Comparison of ENCODE assay signal across 35 cellular contexts in genomic region chr1:84939151-84939550, GRCh38. TPM values are rescaled to one million over a fixed set of nuclear protein-coding genes. Genes with fewer than 3 reads are reported as not detected.
A peak's percentile ranks its signal among the peaks of the same experiment; 100 is the strongest.
DNase-seq lines count a peak whose midpoint lies in the region; ATAC-seq and TF ChIP-seq lines count a peak whose summit lies in the region.
"Had no signal": no experiment of that assay in that cellular context is flagged by ENCODE, and none has a peak within 500 bp of the region (broad histone marks: within the 10 kb centered on the region; RNA-seq: fewer than 3 reads in every experiment).

No MANE protein-coding gene starts in this region.

- H2BK120ac ChIP-seq in H9 (ENCODE audit: low read depth, low read length, poor library complexity, severe bottlenecking), result no peak overlapping the region

- peaks cover 0 to 2% of the 10 kb centered on the region in 2 experiments; a peak in 1 of 4 replicates for H3K4me1 Mint-ChIP-seq in H9
- H3K4me1 Mint-ChIP-seq: immature natural killer cell had no signal

- H3K9me3 ChIP-seq in GM23248 (ENCODE audit: low read depth) (no peaks in the 10 kb centered on the region), H9 (ENCODE audit: control insufficient read depth, low read depth, low read length) (no peaks in the 10 kb centered on the region)
- H3K9me3 ChIP-seq: BE2C, left lung, neutrophil, testis had no signal

- no peak overlapping the region for H4K91ac ChIP-seq in H9 (ENCODE audit: insufficient read length, low read depth, low read length)

- no peak for ATAC-seq in GM18858 (IDR thresholded peaks at IDR 0.05; ENCODE audit: unreplicated experiment)
- ATAC-seq: left lung; stimulated activated naive CD8-positive, alpha-beta T cell treated with anti-CD3 and anti-CD28 coated beads, Interleukin-15, Interleukin-2, amounts not matched to agents 100 U/mL and 50 U/mL, for 24 hours had no signal

- peaks cover 14% of the 10 kb centered on the region for H3K4me1 ChIP-seq in GM23248 (ENCODE audit: insufficient read depth)
- H3K4me1 ChIP-seq in H9 (ENCODE audit: insufficient read depth, low read length), result no peaks in the 10 kb centered on the region
- H3K4me1 ChIP-seq: BE2C, left lung, testis had no signal

- H4K20me1 ChIP-seq in GM23248 (ENCODE audit: insufficient read depth), result no peaks in the 10 kb centered on the region
- no peaks in the 10 kb centered on the region for H4K20me1 ChIP-seq in H9 (ENCODE audit: control insufficient read depth, insufficient read depth, insufficient read length)

- no peak overlapping the region for H3K4me3 Mint-ChIP-seq in H9
- H3K4me3 Mint-ChIP-seq: activated CD4-positive, alpha-beta T cell treated with anti-CD3 and anti-CD28 coated beads, Interleukin-2, amount 10 ng/mL, durations not matched to agents 24 days and 14 days; brain; CD8-positive, alpha-beta memory T cell; immature natural killer cell; mesothelial cell of epicardium; naive B cell had no signal

- no peak overlapping the region for H3K56ac ChIP-seq in H9 (ENCODE audit: insufficient read length, low read depth, low read length)

- no peak overlapping the region for H3K27ac ChIP-seq in GM23248
- H3K27ac ChIP-seq in H9 (ENCODE audit: insufficient read length, low read depth, low read length), result no peak overlapping the region
- H3K27ac ChIP-seq: left lung, neutrophil, testis, WERI-Rb-1 had no signal

- WGBS in GM23248 (ENCODE audit: low coverage in 1 of 2, low lambda C conversion rate in 2 of 2, missing lambda C conversion rate in 2 of 2), 2 experiments, result 56 to 58% methylated on average over 8 of the region's 8 CpGs
- no CpG with 5 or more reads among the region's 8 CpGs for WGBS in H9 (ENCODE audit: extremely low coverage, insufficient read length, low lambda C conversion rate)

- H3K9ac ChIP-seq in GM23248, result no peak overlapping the region
- no peak overlapping the region for H3K9ac ChIP-seq in H9 (ENCODE audit: extremely low read depth, insufficient read length, low read length)

- H3K23ac ChIP-seq in H9 (ENCODE audit: insufficient read length, low read depth, low read length), result no peak overlapping the region

- H3K36me3 Mint-ChIP-seq in H9 (ENCODE audit: insufficient read depth in 1 of 3, low read depth in 3 of 3), result no peaks in the 10 kb centered on the region
- H3K36me3 Mint-ChIP-seq: brain, immature natural killer cell, mesothelial cell of epicardium, naive B cell had no signal

- no peaks in the 10 kb centered on the region for H3K9me2 ChIP-seq in GM23248 (ENCODE audit: insufficient read depth)

- no peak overlapping the region for H2BK20ac ChIP-seq in H9 (ENCODE audit: low read depth, low read length, poor library complexity, severe bottlenecking)

- H2AFZ ChIP-seq in GM23248 (no peak overlapping the region), H9 (ENCODE audit: low read length) (no peak overlapping the region)

- no peak overlapping the region for H4K5ac ChIP-seq in H9 (ENCODE audit: insufficient read length, low read depth, low read length)

- no peak overlapping the region for H2BK12ac ChIP-seq in H9 (ENCODE audit: insufficient read length, low read depth, low read length)

- H3K14ac ChIP-seq in H9 (ENCODE audit: insufficient read depth, low read length), result no peak overlapping the region

- TF ChIP-seq CTCF in astrocyte of the spinal cord (IDR thresholded peaks at IDR 0.05; ENCODE audit: low read depth, low read length) (no peak), foreskin fibroblast (IDR thresholded peaks at IDR 0.05; ENCODE audit: low read depth, low read length) (no peak), H9 (conservative IDR thresholded peaks at IDR 0.05) (no peak)

- H3K79me2 ChIP-seq in GM23248 (ENCODE audit: insufficient read depth), result no peaks in the 10 kb centered on the region
- no peaks in the 10 kb centered on the region for H3K79me2 ChIP-seq in H9 (ENCODE audit: insufficient read depth, low read length)

- H3K4me2 ChIP-seq in GM23248 (ENCODE audit: unreplicated experiment) (no peak overlapping the region), H9 (ENCODE audit: insufficient read depth, insufficient read length, low read length) (no peak overlapping the region)

- no peaks in the 10 kb centered on the region; the same call in 1 of the 2 replicates for H3K27me3 Mint-ChIP-seq in H9 (ENCODE audit: low read depth)
- H3K27me3 Mint-ChIP-seq: activated CD4-positive, alpha-beta T cell treated with anti-CD3 and anti-CD28 coated beads, Interleukin-2, amount 10 ng/mL, durations not matched to agents 24 days and 14 days; CD8-positive, alpha-beta memory T cell; naive B cell had no signal

- H3T11ph ChIP-seq in H9 (ENCODE audit: low read length), result no peak overlapping the region

- H3K27me3 ChIP-seq in GM23248 (replicated peaks; ENCODE audit: insufficient read depth) (no peaks in the 10 kb centered on the region), H9 (ENCODE audit: insufficient read depth, low read length) (no peaks in the 10 kb centered on the region)
- H3K27me3 ChIP-seq: BE2C, left lung, neutrophil, testis had no signal

- no peaks in the 10 kb centered on the region for H3K9me3 Mint-ChIP-seq in H9
- H3K9me3 Mint-ChIP-seq: activated CD4-positive, alpha-beta T cell treated with anti-CD3 and anti-CD28 coated beads, Interleukin-2, amount 10 ng/mL, durations not matched to agents 24 days and 14 days; brain; CD8-positive, alpha-beta memory T cell; immature natural killer cell; mesothelial cell of epicardium; naive B cell had no signal

- no peak overlapping the region for H2BK5ac ChIP-seq in H9 (ENCODE audit: insufficient read length, low read length)

- no peak overlapping the region for H4K8ac ChIP-seq in H9 (replicated peaks; ENCODE audit: insufficient read length, low read depth, low read length)

- H2AK5ac ChIP-seq in H9 (ENCODE audit: insufficient read length, low read length), result no peak overlapping the region

- no peaks in the 10 kb centered on the region for H3K79me1 ChIP-seq in H9 (ENCODE audit: insufficient read depth, low read depth, low read length, poor library complexity, severe bottlenecking)

- peak; percentile 17 for DNase-seq in AG08395 (ENCODE audit: low spot score)
- DNase-seq in GM23248, result peak; percentile 61
- DNase-seq in astrocyte of the spinal cord (ENCODE audit: low read depth, low spot score), result peak; percentile 20
- peak; percentile 28 to 71 for DNase-seq in foreskin fibroblast
- DNase-seq in H9, result no peak
- no peak for DNase-seq in foreskin melanocyte
- DNase-seq in cortex of kidney (lab: John Stamatoyannopoulos, UW), result no peak
- DNase-seq: activated CD4-positive, alpha-beta T cell treated with anti-CD3 and anti-CD28 coated beads, Interleukin-2, amount 10 ng/mL, durations not matched to agents 24 days and 14 days; activated gamma-delta T cell treated with Interleukin-2 at 50 U/mL for 16 hours; activated T-cell treated with anti-CD3 and anti-CD28 coated beads, Interleukin-2, amount 50 U/mL, for 1 hour; BE2C; CD8-positive, alpha-beta memory T cell; DMS53; GF-D8; GOT3; hypothalamus; immature natural killer cell; left lung; naive B cell; NCI-H1092; NCI-H1694 treated with DMSO at 0.1 percent for 48 hours; NCI-H524 treated with DMSO at 0.1 percent for 48 hours; SIG-M5; stimulated activated naive CD8-positive, alpha-beta T cell treated with anti-CD3 and anti-CD28 coated beads, Interleukin-15, Interleukin-2, amounts not matched to agents 100 U/mL and 50 U/mL, for 24 hours; SW 1271; T1000; testis; WERI-Rb-1 had no signal

- peaks cover 5% of the 10 kb centered on the region; the same call in 1 of the 2 replicates for H3F3A ChIP-seq in GM23248 (ENCODE audit: insufficient read depth)

- H3K36me3 ChIP-seq in GM23248 (ENCODE audit: low read depth), result no peaks in the 10 kb centered on the region
- H3K36me3 ChIP-seq: BE2C, left lung, neutrophil, WERI-Rb-1 had no signal

- H3K4me3 ChIP-seq in GM23248 (no peak overlapping the region), astrocyte of the spinal cord (ENCODE audit: low read depth, low read length) (no peak overlapping the region), foreskin fibroblast (ENCODE audit: low read depth in 1 of 2, low read length in 2 of 2) (no peak overlapping the region)
- H3K4me3 ChIP-seq: left lung, testis had no signal

- no peaks in the 10 kb centered on the region for H3K23me2 ChIP-seq in H9 (ENCODE audit: insufficient read length, low read depth, low read length, poor library complexity, severe bottlenecking)

- H3K27ac Mint-ChIP-seq in H9, result no peak overlapping the region
- H3K27ac Mint-ChIP-seq: activated CD4-positive, alpha-beta T cell treated with anti-CD3 and anti-CD28 coated beads, Interleukin-2, amount 10 ng/mL, durations not matched to agents 24 days and 14 days; immature natural killer cell; mesothelial cell of epicardium; naive B cell had no signal

- no peak overlapping the region for H3K4ac ChIP-seq in H9 (ENCODE audit: low read depth, low read length)

- no peak overlapping the region for H2BK15ac ChIP-seq in H9 (ENCODE audit: low read depth, low read length)

- H3K18ac ChIP-seq in H9 (ENCODE audit: insufficient read length, low read depth, low read length), result no peak overlapping the region

- in situ Hi-C loops in GM23248 (cut with MboI) (loop anchor here (10.0 to 25.0 kb wide), 3 partner anchors 174 to 452 kb away; partner anchors contain the start of gene RPF1), astrocyte of the spinal cord (cut with HindIII; ENCODE audit: low sequenced_read_pairs) (no loop called here)

RNA-seq across cellular contexts. Expression of gene LPAR3, which starts 46.1 kb away (rescaled TPM):
- 0.32 and 1.1 TPM in 2 replicates for total RNA-seq in GM23248 (2014; rRNA removed; shearing (Covaris generic))
- not detected in 2 replicates for polyA plus RNA-seq in GM23248 (2016; fragmentation: Nextera tagmentation; extraction: Ambion mirVana)
- total RNA-seq in H9 (2021), result 2.5 and 3.0 TPM in 2 replicates
- total RNA-seq: A172, pulmonary artery endothelial cell had no signal

RNA-seq across cellular contexts. Expression of gene MCOLN2, which starts 57.8 kb away (rescaled TPM):
- total RNA-seq in GM23248 (2014; rRNA removed; shearing (Covaris generic)), result 1.0 TPM in 1 of 2 replicates, not detected in the other
- 0.25 and 0.31 TPM in 2 replicates for polyA plus RNA-seq in GM23248 (2016; fragmentation: Nextera tagmentation; extraction: Ambion mirVana)
- 0.70 and 1.3 TPM in 2 replicates for total RNA-seq in H9 (2021)
- total RNA-seq: cerebellum had no signal

Comparison
In these comparisons a context has a peak if more than half of its experiments do, and no peak if none do; other contexts are left out.
1. DNase-seq: peak in AG08395 (single experiment), GM23248 (single experiment), astrocyte of the spinal cord (single experiment) and foreskin fibroblast (2 of 2); none in H9 (single experiment), foreskin melanocyte (single experiment) and cortex of kidney (single experiment).